In the genomic region with DNA sequence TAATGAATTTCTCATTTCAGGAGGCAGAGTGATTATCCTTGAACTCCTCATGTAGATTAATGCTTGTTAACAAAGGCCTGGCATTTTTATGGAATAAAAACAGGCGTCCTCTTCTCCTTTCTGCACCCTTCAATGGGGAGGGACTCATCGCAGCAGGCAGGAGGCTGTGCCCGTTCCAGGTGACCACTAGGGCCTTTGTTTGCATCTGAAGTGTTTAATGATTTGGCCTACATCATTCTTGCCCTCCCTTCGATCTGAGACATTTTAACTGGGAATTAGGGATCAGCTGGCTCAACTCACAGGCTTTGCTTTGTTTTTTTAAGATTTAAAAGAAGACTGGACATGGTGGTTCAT, we compare ENCODE assay signal across 27 cellular contexts.
DNase-seq lines count a peak whose midpoint lies in the region; ATAC-seq and TF ChIP-seq lines count a peak whose summit lies in the region.
"Had no signal": no experiment of that assay in that cellular context is flagged by ENCODE, and none has a peak within 500 bp of the region (broad histone marks: within the 10 kb centered on the region; RNA-seq: fewer than 3 reads in every experiment).

No MANE protein-coding gene starts in this region.

- no peak overlapping the region for H3K9ac ChIP-seq in IMR-90 (ENCODE audit: low read depth, low read length)
- H3K9ac ChIP-seq in endodermal cell (ENCODE audit: extremely low read depth, low read length, poor library complexity, severe bottlenecking): no peak overlapping the region
- H3K9ac ChIP-seq in neural progenitor cell: no peak overlapping the region
- H3K9ac ChIP-seq: parathyroid adenoma had no signal

- ATAC-seq in IMR-90 (ENCODE audit: low read depth) (peak; percentile 25; the same call in 1 of the 2 replicates), GM21526 (IDR thresholded peaks at IDR 0.05; ENCODE audit: low FRiP score, unreplicated experiment) (no peak)
- no peak for ATAC-seq in natural killer cell treated with Interleukin-12 subunit alpha and Interleukin-12 subunit beta and Interleukin-15 and Interleukin-18, amount 100 ng/mL, for 72 hours
- ATAC-seq: activated T-cell treated with anti-CD3 and anti-CD28 coated beads, Interleukin-2, amount 50 U/mL, for 72 hours; GM12878; HepG2; naive thymus-derived CD4-positive, alpha-beta T cell had no signal

- no peak for TF ChIP-seq RAD21 in IMR-90 (IDR thresholded peaks at IDR 0.05; ENCODE audit: low read length)

- no peak overlapping the region for H2BK120ac ChIP-seq in IMR-90 (ENCODE audit: low read depth, low read length)

- intact Hi-C loops in IMR-90 (cut with micrococcal nuclease): no loop called here

- H4K8ac ChIP-seq in IMR-90 (ENCODE audit: low read depth in 2 of 2, low read length in 2 of 2): no peak overlapping the region

- no peak overlapping the region for H2BK5ac ChIP-seq in IMR-90 (ENCODE audit: low read depth, low read length, poor library complexity, severe bottlenecking)

- H2AFZ ChIP-seq in IMR-90 (replicated peaks; ENCODE audit: low read length, poor library complexity) (no peak overlapping the region), neural progenitor cell (replicated peaks) (no peak overlapping the region)
- H2AFZ ChIP-seq: parathyroid adenoma had no signal

- peak overlapping the region; percentile 55; the same call in 1 of the 2 replicates for H3K14ac ChIP-seq in IMR-90 (replicated peaks; ENCODE audit: low read depth, low read length)

- H3K4me3 Mint-ChIP-seq in endodermal cell: no peak overlapping the region
- H3K4me3 Mint-ChIP-seq in neural progenitor cell: no peak overlapping the region
- no peak overlapping the region for H3K4me3 Mint-ChIP-seq in natural killer cell treated with Interleukin-12 subunit alpha and Interleukin-12 subunit beta and Interleukin-15 and Interleukin-18, amount 100 ng/mL, for 72 hours
- H3K4me3 Mint-ChIP-seq: activated naive CD4-positive, alpha-beta T cell treated with anti-CD3 and anti-CD28 coated beads for 36 hours; activated T-cell treated with anti-CD3 and anti-CD28 coated beads, Interleukin-2, amount 50 U/mL, for 72 hours; central memory CD8-positive, alpha-beta T cell; memory B cell; naive thymus-derived CD4-positive, alpha-beta T cell had no signal

- H3K79me1 ChIP-seq in IMR-90 (ENCODE audit: low read depth in 1 of 2, low read length in 2 of 2): 0 out of 4 replicates have a peak, but pooled peaks cover 0 to 5% of the 10 kb centered on the region in 2 experiments

- H3K27me3 ChIP-seq in IMR-90 (ENCODE audit: control insufficient read depth, insufficient read depth, low read length) (no peaks in the 10 kb centered on the region), endodermal cell (ENCODE audit: control insufficient read depth, insufficient read depth, low read length, poor library complexity, severe bottlenecking) (no peaks in the 10 kb centered on the region), neural progenitor cell (no peaks in the 10 kb centered on the region), suprapubic skin (no peaks in the 10 kb centered on the region)
- H3K27me3 ChIP-seq: dorsolateral prefrontal cortex, heart left ventricle had no signal

- H3K9me3 Mint-ChIP-seq in endodermal cell (peaks cover 9% of the 10 kb centered on the region), neural progenitor cell (peaks cover 15% of the 10 kb centered on the region)
- no peaks in the 10 kb centered on the region for H3K9me3 Mint-ChIP-seq in natural killer cell treated with Interleukin-12 subunit alpha and Interleukin-12 subunit beta and Interleukin-15 and Interleukin-18, amount 100 ng/mL, for 72 hours
- H3K9me3 Mint-ChIP-seq: activated naive CD4-positive, alpha-beta T cell treated with anti-CD3 and anti-CD28 coated beads for 36 hours; activated T-cell treated with anti-CD3 and anti-CD28 coated beads, Interleukin-2, amount 50 U/mL, for 72 hours had no signal

- H2AK5ac ChIP-seq in IMR-90 (ENCODE audit: low read depth, low read length): no peak overlapping the region

- POLR2A ChIA-PET in IMR-90 (lab: Charles Lee; ENCODE audit: unreplicated experiment): interaction anchor here (0.6 kb wide), 1 partner anchor 145 kb away, joined by 3 read pairs; no protein-coding TSS in a partner anchor

- no peaks in the 10 kb centered on the region for H3F3A ChIP-seq in neural progenitor cell (ENCODE audit: low read depth)

- H3K79me2 ChIP-seq in neural progenitor cell (ENCODE audit: low read depth): no peaks in the 10 kb centered on the region
- H3K79me2 ChIP-seq: parathyroid adenoma had no signal

- H3K9me3 ChIP-seq in IMR-90 (ENCODE audit: control insufficient read depth, insufficient read depth, low read length): no peaks in the 10 kb centered on the region
- H3K9me3 ChIP-seq in endodermal cell (ENCODE audit: control insufficient read depth, low read length): no peaks in the 10 kb centered on the region
- no peaks in the 10 kb centered on the region for H3K9me3 ChIP-seq in neural progenitor cell (ENCODE audit: low read depth)
- H3K9me3 ChIP-seq in suprapubic skin: no peaks in the 10 kb centered on the region

- no CpG with 5 or more reads among the region's 4 CpGs for whole genome bisulfite sequencing in IMR-90 (ENCODE audit: extremely low coverage in 2 of 2, insufficient read length in 1 of 2), 2 experiments
- WGBS in endodermal cell (ENCODE audit: insufficient coverage in 1 of 2, insufficient read length in 1 of 2), 2 experiments: 71 to 73% methylated on average over 2 to 4 of the region's 4 CpGs
- WGBS in suprapubic skin: 84% methylated on average over 4 of the region's 4 CpGs

- peaks cover 7% of the 10 kb centered on the region; the same call in 1 of the 2 replicates for H3K36me3 ChIP-seq in IMR-90 (ENCODE audit: control insufficient read depth, insufficient read depth, low read length)
- no peaks in the 10 kb centered on the region for H3K36me3 ChIP-seq in endodermal cell (ENCODE audit: control insufficient read depth, insufficient read depth, low read length)
- H3K36me3 ChIP-seq in neural progenitor cell: no peaks in the 10 kb centered on the region
- peaks cover 6% of the 10 kb centered on the region for H3K36me3 ChIP-seq in suprapubic skin
- H3K36me3 ChIP-seq: heart left ventricle had no signal

- no peaks in the 10 kb centered on the region for H4K20me1 ChIP-seq in IMR-90 (ENCODE audit: insufficient read depth, low read length)
- H4K20me1 ChIP-seq in neural progenitor cell (ENCODE audit: low read depth): no peaks in the 10 kb centered on the region

- no peak overlapping the region for H3K4ac ChIP-seq in IMR-90 (ENCODE audit: low read depth, low read length)

- H3K23ac ChIP-seq in IMR-90 (ENCODE audit: low read depth, low read length): no peak overlapping the region

- H3K27ac Mint-ChIP-seq in endodermal cell (no peak overlapping the region), neural progenitor cell (peak overlapping the region; percentile 53)
- no peak overlapping the region for H3K27ac Mint-ChIP-seq in natural killer cell treated with Interleukin-12 subunit alpha and Interleukin-12 subunit beta and Interleukin-15 and Interleukin-18, amount 100 ng/mL, for 72 hours
- H3K27ac Mint-ChIP-seq: activated naive CD4-positive, alpha-beta T cell treated with anti-CD3 and anti-CD28 coated beads for 36 hours; activated T-cell treated with anti-CD3 and anti-CD28 coated beads, Interleukin-2, amount 50 U/mL, for 72 hours; memory B cell; naive thymus-derived CD4-positive, alpha-beta T cell had no signal

- H4K5ac ChIP-seq in IMR-90 (ENCODE audit: low read depth, low read length): no peak overlapping the region

- peaks cover 13% of the 10 kb centered on the region for H3K9me1 ChIP-seq in IMR-90 (ENCODE audit: insufficient read depth, low read length)

- H3K36me3 Mint-ChIP-seq in endodermal cell (ENCODE audit: low read depth) (no peaks in the 10 kb centered on the region), neural progenitor cell (peaks cover 4% of the 10 kb centered on the region)
- H3K36me3 Mint-ChIP-seq in natural killer cell treated with Interleukin-12 subunit alpha and Interleukin-12 subunit beta and Interleukin-15 and Interleukin-18, amount 100 ng/mL, for 72 hours: peaks cover 4% of the 10 kb centered on the region
- H3K36me3 Mint-ChIP-seq: memory B cell had no signal

- no peak for TF ChIP-seq EP300 in suprapubic skin (IDR thresholded peaks at IDR 0.05)

- H3K4me1 Mint-ChIP-seq in endodermal cell (peaks cover 1% of the 10 kb centered on the region), neural progenitor cell (peaks cover 25% of the 10 kb centered on the region)
- H3K4me1 Mint-ChIP-seq in natural killer cell treated with Interleukin-12 subunit alpha and Interleukin-12 subunit beta and Interleukin-15 and Interleukin-18, amount 100 ng/mL, for 72 hours (ENCODE audit: low read depth in 2 of 2): peaks cover 0 to 6% of the 10 kb centered on the region in 2 donors
- H3K4me1 Mint-ChIP-seq: central memory CD8-positive, alpha-beta T cell; memory B cell had no signal

- H2AK9ac ChIP-seq in IMR-90 (replicated peaks; ENCODE audit: low read depth, low read length, poor library complexity): no peak overlapping the region

- H4K91ac ChIP-seq in IMR-90 (ENCODE audit: insufficient read depth, low read depth, low read length): no peak overlapping the region

- H2BK20ac ChIP-seq in IMR-90 (ENCODE audit: low read depth, low read length): no peak overlapping the region

- no peak overlapping the region for H3K4me2 ChIP-seq in IMR-90 (ENCODE audit: low read depth, low read length)
- H3K4me2 ChIP-seq in neural progenitor cell: no peak overlapping the region

- in situ Hi-C loops in IMR-90 (cut with MboI; ENCODE audit: low sequenced_read_pairs): no loop called here

- DNase-seq in IMR-90: no peak
- DNase-seq in endodermal cell: no peak
- DNase-seq in neural progenitor cell (ENCODE audit: low spot score): no peak
- DNase-seq in suprapubic skin (ENCODE audit: low spot score in 2 of 2): no peak
- no peak for DNase-seq in NCI-H187 (lab: John Stamatoyannopoulos, UW)
- no peak for DNase-seq in NCI-H1436 (lab: John Stamatoyannopoulos, UW)
- no peak for DNase-seq in natural killer cell treated with Interleukin-12 subunit alpha and Interleukin-12 subunit beta and Interleukin-15 and Interleukin-18, amount 100 ng/mL, for 72 hours (ENCODE audit: low spot score)
- DNase-seq: activated CD4-positive, alpha-beta T cell treated with anti-CD3 and anti-CD28 coated beads for 48 hours; activated naive CD4-positive, alpha-beta T cell treated with anti-CD3 and anti-CD28 coated beads for 36 hours; activated T-cell treated with anti-CD3 and anti-CD28 coated beads, Interleukin-2, amount 50 U/mL, for 72 hours; naive thymus-derived CD4-positive, alpha-beta T cell; NCI-H187 treated with DMSO at 0.1 percent for 48 hours; NCI-H226; NCI-H774; stimulated activated CD8-positive, alpha-beta memory T cell treated with anti-CD3 and anti-CD28 coated beads, Interleukin-4, amount 100 ng/mL, for 48 hours had no signal

- CTCF ChIA-PET in IMR-90 (lab: Yijun Ruan, JAX): interaction anchor here (1.5 kb wide), 1 partner anchor 11 kb away, joined by 5 read pairs; no protein-coding TSS in a partner anchor

- no peak overlapping the region for H3K27ac ChIP-seq in IMR-90 (ENCODE audit: insufficient read depth, low read length)
- H3K27ac ChIP-seq in endodermal cell (ENCODE audit: low read depth, low read length): no peak overlapping the region
- H3K27ac ChIP-seq in neural progenitor cell: no peak overlapping the region
- H3K27ac ChIP-seq in suprapubic skin: peak overlapping the region; percentile 63
- H3K27ac ChIP-seq: HL-60, parathyroid adenoma, RWPE1, VCaP had no signal

- no peak overlapping the region for H3K56ac ChIP-seq in IMR-90 (ENCODE audit: extremely low read depth, insufficient read depth, low read length)

- H3K18ac ChIP-seq in IMR-90 (ENCODE audit: low read depth, low read length): no peak overlapping the region

- peaks cover 3% of the 10 kb centered on the region for H3K4me1 ChIP-seq in IMR-90 (ENCODE audit: control insufficient read depth, insufficient read depth, low read length)
- H3K4me1 ChIP-seq in endodermal cell (ENCODE audit: control insufficient read depth, insufficient read depth, low read length): peaks cover 3% of the 10 kb centered on the region
- no peaks in the 10 kb centered on the region for H3K4me1 ChIP-seq in neural progenitor cell
- H3K4me1 ChIP-seq in suprapubic skin: peaks cover 34% of the 10 kb centered on the region
- H3K4me1 ChIP-seq: parathyroid adenoma had no signal

- dilution Hi-C loops in IMR-90 (cut with HindIII; ENCODE audit: low sequenced_read_pairs, unreplicated experiment): no loop called here

- TF ChIP-seq POLR2A in IMR-90 (IDR thresholded peaks at IDR 0.05; ENCODE audit: low read depth, low read length) (no peak), suprapubic skin (IDR thresholded peaks at IDR 0.05) (no peak)

- H3K27me3 Mint-ChIP-seq in endodermal cell (ENCODE audit: insufficient read depth): peaks cover 5% of the 10 kb centered on the region
- H3K27me3 Mint-ChIP-seq in neural progenitor cell (ENCODE audit: insufficient read depth, low read depth): peaks cover 9% of the 10 kb centered on the region
- H3K27me3 Mint-ChIP-seq in natural killer cell treated with Interleukin-12 subunit alpha and Interleukin-12 subunit beta and Interleukin-15 and Interleukin-18, amount 100 ng/mL, for 72 hours: no peaks in the 10 kb centered on the region
- H3K27me3 Mint-ChIP-seq: central memory CD8-positive, alpha-beta T cell; naive thymus-derived CD4-positive, alpha-beta T cell had no signal

- H3K4me3 ChIP-seq in IMR-90 (ENCODE audit: insufficient read depth, low read depth, low read length) (no peak overlapping the region), endodermal cell (ENCODE audit: low read length) (no peak overlapping the region), neural progenitor cell (no peak overlapping the region), suprapubic skin (no peak overlapping the region)
- H3K4me3 ChIP-seq: dorsolateral prefrontal cortex, GM12878, HAP-1, heart left ventricle had no signal

- BruUV-seq in IMR-90 (replicated peaks; lab: Mats Ljungman, UMichigan): no TSS peak

- no peak overlapping the region for H2BK15ac ChIP-seq in IMR-90 (ENCODE audit: low read depth, low read length)

- TF ChIP-seq CTCF in IMR-90 (conservative IDR thresholded peaks at IDR 0.05; ENCODE audit: low read depth, low read length) (no peak), endodermal cell (conservative IDR thresholded peaks at IDR 0.05) (peak; percentile 28), neural progenitor cell (IDR thresholded peaks at IDR 0.05) (no peak), suprapubic skin (IDR thresholded peaks at IDR 0.05) (no peak)
